ENCODE assay signal across 8 cellular contexts in genomic region chr6:30689985-30690384, GRCh38. TPM values are rescaled to one million over a fixed set of nuclear protein-coding genes. Genes with fewer than 3 reads are reported as not detected.
DNase-seq lines count a peak whose midpoint lies in the region; ATAC-seq, FAIRE-seq and TF ChIP-seq lines count a peak whose summit lies in the region.

No MANE protein-coding gene starts in this region.

- H3K9me3 Mint-ChIP-seq in activated CD8-positive, alpha-beta memory T cell treated with anti-CD3 and anti-CD28 coated beads, Interleukin-2, amount 10 ng/mL, durations not matched to agents 7 days and 5 days (ENCODE audit: low read depth) = no peaks in the 10 kb centered on the region
- H3K9me3 Mint-ChIP-seq in astrocyte (ENCODE audit: unreplicated experiment) = peaks cover 2% of the 10 kb centered on the region

- no peaks in the 10 kb centered on the region for H3K27me3 ChIP-seq in astrocyte (ENCODE audit: insufficient read depth, low read length)
- no peaks in the 10 kb centered on the region for H3K27me3 ChIP-seq in right lobe of liver
- H3K27me3 ChIP-seq in tibial artery = no peaks in the 10 kb centered on the region

- peak overlapping the region; percentile 77 for H3K27ac Mint-ChIP-seq in activated CD8-positive, alpha-beta memory T cell treated with anti-CD3 and anti-CD28 coated beads, Interleukin-2, amount 10 ng/mL, durations not matched to agents 7 days and 5 days
- H3K27ac Mint-ChIP-seq in astrocyte (ENCODE audit: unreplicated experiment) = peak overlapping the region; percentile 92

- H3K4me2 ChIP-seq in astrocyte (ENCODE audit: low read length) = peak overlapping the region; percentile 100

- 0% methylated on average over 1 of the region's 4 CpGs for WGBS in right lobe of liver (ENCODE audit: insufficient coverage, low coverage, low lambda C conversion rate, missing lambda C conversion rate)

- H3K79me2 ChIP-seq in astrocyte (ENCODE audit: insufficient read depth, low read length) = peaks cover 50% of the 10 kb centered on the region

- CTCF ChIA-PET in activated CD8-positive, alpha-beta memory T cell treated with anti-CD3 and anti-CD28 coated beads, Interleukin-2, amount 10 ng/mL, durations not matched to agents 7 days and 5 days (lab: Charles Lee) = interaction anchor here (0.8 to 5.3 kb wide), 7 partner anchors 10 to 145 kb away, joined by 3 to 26 read pairs (median 21); partner anchors contain the start of gene DHX16

- peaks cover 18% of the 10 kb centered on the region for H3K36me3 Mint-ChIP-seq in activated CD8-positive, alpha-beta memory T cell treated with anti-CD3 and anti-CD28 coated beads, Interleukin-2, amount 10 ng/mL, durations not matched to agents 7 days and 5 days
- H3K36me3 Mint-ChIP-seq in astrocyte (ENCODE audit: low read depth, unreplicated experiment) = peaks cover 9% of the 10 kb centered on the region

- TF ChIP-seq CTCF in astrocyte (IDR thresholded peaks at IDR 0.05; ENCODE audit: insufficient read depth, low read depth, low read length) (no peak), right lobe of liver (IDR thresholded peaks at IDR 0.05) (no peak), tibial artery (IDR thresholded peaks at IDR 0.05) (no peak)

- peaks cover 35% of the 10 kb centered on the region for H3K4me1 ChIP-seq in astrocyte (ENCODE audit: insufficient read depth, low read length)
- H3K4me1 ChIP-seq in right lobe of liver = peaks cover 0 to 29% (median 12%) of the 10 kb centered on the region in 4 donors
- H3K4me1 ChIP-seq in tibial artery = peaks cover 0 to 57% (median 36%) of the 10 kb centered on the region in 4 donors

- H3K27ac ChIP-seq in astrocyte (ENCODE audit: low read depth, low read length) = peak overlapping the region; percentile 86
- H3K27ac ChIP-seq in right lobe of liver = peak overlapping the region; percentile 30 to 61 (median 59)
- peak overlapping the region; percentile 94 to 100 for H3K27ac ChIP-seq in tibial artery

- DNase-seq in activated CD8-positive, alpha-beta memory T cell treated with anti-CD3 and anti-CD28 coated beads, Interleukin-2, amount 10 ng/mL, durations not matched to agents 7 days and 5 days = no peak
- no peak for DNase-seq in activated CD8-positive, alpha-beta memory T cell treated with anti-CD3 and anti-CD28 coated beads, Interleukin-2, amount 50 U/mL, for 4 hours
- DNase-seq in astrocyte (ENCODE audit: low read depth) (no peak), right lobe of liver (peak in 1 of 3 donors; percentile 42), tibial artery (peak in 1 of 2 donors; percentile 63), epidermal melanocyte (ENCODE audit: insufficient read length, low spot score) (no peak), H54 (ENCODE audit: insufficient read length, low spot score) (no peak), NCI-H1092 treated with DMSO at 0.1 percent for 48 hours (lab: John Stamatoyannopoulos, UW) (no peak)

- H3K9me3 ChIP-seq in astrocyte (ENCODE audit: insufficient read depth, low read depth, low read length) (no peaks in the 10 kb centered on the region), right lobe of liver (no peaks in the 10 kb centered on the region), tibial artery (no peaks in the 10 kb centered on the region)

- H3K4me1 Mint-ChIP-seq in activated CD8-positive, alpha-beta memory T cell treated with anti-CD3 and anti-CD28 coated beads, Interleukin-2, amount 10 ng/mL, durations not matched to agents 7 days and 5 days = peaks cover 40% of the 10 kb centered on the region
- peaks cover 37% of the 10 kb centered on the region for H3K4me1 Mint-ChIP-seq in astrocyte (ENCODE audit: low read depth, unreplicated experiment)

- peaks cover 14% of the 10 kb centered on the region for H4K20me1 ChIP-seq in astrocyte (ENCODE audit: insufficient read depth, low read length)

- FAIRE-seq in astrocyte (lab: Jason Lieb, UNC) (no peak), H54 (lab: Jason Lieb, UNC) (no peak)

- no peaks in the 10 kb centered on the region for H3K36me3 ChIP-seq in astrocyte (ENCODE audit: insufficient read depth, low read length)
- H3K36me3 ChIP-seq in right lobe of liver = no peaks in the 10 kb centered on the region
- no peaks in the 10 kb centered on the region for H3K36me3 ChIP-seq in tibial artery

- H3K4me3 Mint-ChIP-seq in activated CD8-positive, alpha-beta memory T cell treated with anti-CD3 and anti-CD28 coated beads, Interleukin-2, amount 10 ng/mL, durations not matched to agents 7 days and 5 days = peak overlapping the region; percentile 80
- peak overlapping the region; percentile 89 for H3K4me3 Mint-ChIP-seq in astrocyte (ENCODE audit: unreplicated experiment)

- intact Hi-C loops in right lobe of liver (cut with DNase I) = no loop called here
- intact Hi-C loops in tibial artery (cut with DNase I; ENCODE audit: low total_unique reads) = loop anchor here (2.0 kb wide), 1 partner anchor 27 kb away; the partner anchor contains the start of gene MDC1

- TF ChIP-seq POLR2A in right lobe of liver (IDR thresholded peaks at IDR 0.05) = no peak
- no peak for TF ChIP-seq POLR2A in H54 (IDR thresholded peaks at IDR 0.05; ENCODE audit: low read depth, low read length)

- H3K4me3 ChIP-seq in astrocyte (ENCODE audit: insufficient read depth, low read depth, low read length) = peak overlapping the region; percentile 77
- H3K4me3 ChIP-seq in right lobe of liver = peak overlapping the region in 2 of 3 donors; percentile 54 to 62
- peak overlapping the region; percentile 61 to 69 for H3K4me3 ChIP-seq in tibial artery

- no peak for ATAC-seq in activated CD8-positive, alpha-beta memory T cell treated with anti-CD3 and anti-CD28 coated beads, Interleukin-2, amount 10 ng/mL, durations not matched to agents 7 days and 5 days
- ATAC-seq in right lobe of liver = no peak

- no peaks in the 10 kb centered on the region for H3K27me3 Mint-ChIP-seq in activated CD8-positive, alpha-beta memory T cell treated with anti-CD3 and anti-CD28 coated beads, Interleukin-2, amount 10 ng/mL, durations not matched to agents 7 days and 5 days
- no peaks in the 10 kb centered on the region for H3K27me3 Mint-ChIP-seq in astrocyte (ENCODE audit: low read depth, unreplicated experiment)

- no peak overlapping the region for H2AFZ ChIP-seq in astrocyte (ENCODE audit: low read depth, low read length)

- H3K9ac ChIP-seq in astrocyte (ENCODE audit: low read length) = peak overlapping the region; percentile 83

RNA-seq across cellular contexts. Expression of gene NRM, which starts 0.8 kb away (rescaled TPM):
- 10 to 100 TPM; 30.2 to 36.4 TPM for total RNA-seq in activated CD8-positive, alpha-beta memory T cell treated with anti-CD3 and anti-CD28 coated beads, Interleukin-2, amount 10 ng/mL, durations not matched to agents 7 days and 5 days
- total RNA-seq in astrocyte = 12.2 and 12.8 TPM in 2 replicates
- 1 to 10 TPM; 1.2 to 2.7 (median 1.9) TPM for total RNA-seq in right lobe of liver

RNA-seq across cellular contexts. Expression of gene PPP1R18, which starts 3.5 kb away (rescaled TPM):
- total RNA-seq in activated CD8-positive, alpha-beta memory T cell treated with anti-CD3 and anti-CD28 coated beads, Interleukin-2, amount 10 ng/mL, durations not matched to agents 7 days and 5 days = 100 to 1,000 TPM; 257 to 293 TPM
- total RNA-seq in astrocyte = 145 and 156 TPM in 2 replicates
- 10 to 100 TPM in 4 of 6 experiments, 1 to 10 TPM in 2; 6.7 to 29.1 (median 12.9) TPM for total RNA-seq in right lobe of liver

RNA-seq across cellular contexts. Expression of gene DHX16, which starts 17.2 kb away (rescaled TPM):
- total RNA-seq in activated CD8-positive, alpha-beta memory T cell treated with anti-CD3 and anti-CD28 coated beads, Interleukin-2, amount 10 ng/mL, durations not matched to agents 7 days and 5 days = 10 to 100 TPM; 39.5 to 49.6 TPM
- total RNA-seq in astrocyte = 29.3 and 30.0 TPM in 2 replicates
- total RNA-seq in right lobe of liver = 10 to 100 TPM; 12.3 to 17.8 (median 14.4) TPM

RNA-seq across cellular contexts. Expression of gene MDC1, which starts 27.1 kb away (rescaled TPM):
- total RNA-seq in activated CD8-positive, alpha-beta memory T cell treated with anti-CD3 and anti-CD28 coated beads, Interleukin-2, amount 10 ng/mL, durations not matched to agents 7 days and 5 days = 10 to 100 TPM; 67.4 to 83.9 TPM
- 25.2 and 25.4 TPM in 2 replicates for total RNA-seq in astrocyte
- total RNA-seq in right lobe of liver = 10 to 100 TPM in 4 of 6 experiments, 1 to 10 TPM in 2; 8.8 to 15.5 (median 12.1) TPM

RNA-seq across cellular contexts. Expression of gene TUBB, which starts 30.2 kb away (rescaled TPM):
- total RNA-seq in activated CD8-positive, alpha-beta memory T cell treated with anti-CD3 and anti-CD28 coated beads, Interleukin-2, amount 10 ng/mL, durations not matched to agents 7 days and 5 days = 1,000 to 10,000 TPM; 1,499 to 1,522 TPM
- 815 and 887 TPM in 2 replicates for total RNA-seq in astrocyte
- total RNA-seq in right lobe of liver = 100 to 1,000 TPM; 150 to 268 (median 241) TPM
